Comparison of ENCODE assay signal across 29 cellular contexts in the genomic region with DNA sequence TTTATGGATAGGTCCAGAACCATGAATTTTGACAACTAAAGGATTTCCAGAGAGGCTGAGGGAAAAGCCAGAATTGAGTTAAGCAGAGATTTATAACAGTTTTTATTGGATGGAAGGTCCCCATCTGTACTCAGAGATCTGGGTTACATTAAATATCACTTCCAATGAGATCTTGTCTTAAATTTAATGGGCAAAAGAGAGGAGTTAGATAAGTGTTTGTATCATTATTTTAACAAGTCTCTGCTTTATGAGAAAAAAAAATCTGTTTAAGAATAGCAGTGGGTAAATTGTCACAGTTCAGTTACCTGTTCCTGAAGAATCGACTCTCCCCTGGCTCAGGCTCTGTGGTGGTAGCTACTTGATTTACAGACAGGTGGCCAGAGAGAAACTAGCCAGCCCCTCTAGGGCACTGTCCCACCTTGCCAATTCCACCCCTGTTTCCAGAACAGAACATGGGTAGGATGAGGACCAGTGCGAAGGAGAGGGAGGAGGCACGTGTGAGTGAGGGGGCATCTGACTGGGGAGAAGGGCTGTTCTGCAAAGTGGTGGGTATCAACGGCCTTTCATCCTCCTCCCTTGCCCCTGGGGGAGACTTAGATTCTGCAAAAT. TPM values are rescaled to one million over a fixed set of nuclear protein-coding genes. Genes with fewer than 3 reads are reported as not detected.
DNase-seq lines count a peak whose midpoint lies in the region; FAIRE-seq and TF ChIP-seq lines count a peak whose summit lies in the region.
"Had no signal": no experiment of that assay in that cellular context is flagged by ENCODE, and none has a peak within 500 bp of the region (broad histone marks: within the 10 kb centered on the region; RNA-seq: fewer than 3 reads in every experiment).

No MANE protein-coding gene starts in this region.

- TF ChIP-seq EP300 in H1 (IDR thresholded peaks at IDR 0.05; ENCODE audit: borderline replicate concordance in 1 of 2, low read depth in 2 of 2, low read length in 2 of 2): no peak

- TF ChIP-seq CTCF in HEK293 (tag by site-specific recombination; IDR thresholded peaks at IDR 0.05): no peak
- no peak for TF ChIP-seq CTCF in H1 (IDR thresholded peaks at IDR 0.05; ENCODE audit: control extremely low read depth in 1 of 3, insufficient read depth in 1 of 3, low read depth in 1 of 3, low read length in 3 of 3)
- no peak for TF ChIP-seq CTCF in spleen (IDR thresholded peaks at IDR 0.05 in 8 of 11, conservative IDR thresholded peaks at IDR 0.05 in 3 of 11)

- H2AFZ ChIP-seq in H1 (ENCODE audit: low read length): no peak overlapping the region

- H3K4me1 ChIP-seq in HEK293 (ENCODE audit: control insufficient read depth, insufficient read depth, low read length) (no peaks in the 10 kb centered on the region), H1 (replicated peaks in 1 of 4; ENCODE audit: control insufficient read depth in 3 of 4, insufficient read depth in 4 of 4, low read length in 3 of 4) (peaks cover 0 to 3% (median 0%) of the 10 kb centered on the region in 4 experiments; a peak in 2 of 7 replicates), spleen (no peaks in the 10 kb centered on the region)
- no peaks in the 10 kb centered on the region for H3K4me1 ChIP-seq in CD4-positive, alpha-beta memory T cell (ENCODE audit: insufficient read depth, low read length)
- H3K4me1 ChIP-seq: BE2C, BLaER1, Caco-2 had no signal

- no peaks in the 10 kb centered on the region for H3K36me3 ChIP-seq in HEK293 (ENCODE audit: control insufficient read depth in 2 of 2, insufficient read depth in 1 of 2, low read length in 2 of 2)
- no peaks in the 10 kb centered on the region for H3K36me3 ChIP-seq in H1 (ENCODE audit: control insufficient read depth in 2 of 4, insufficient read depth in 4 of 4, low read length in 3 of 4)
- H3K36me3 ChIP-seq in spleen: no peaks in the 10 kb centered on the region
- H3K36me3 ChIP-seq in CD4-positive, alpha-beta memory T cell (ENCODE audit: insufficient read depth, low read length): no peaks in the 10 kb centered on the region
- H3K36me3 ChIP-seq: BE2C, BLaER1 had no signal

- H3K79me1 ChIP-seq in H1 (ENCODE audit: low read depth, low read length): no peaks in the 10 kb centered on the region

- no peak overlapping the region for H3K4me2 ChIP-seq in H1 (ENCODE audit: insufficient read depth in 1 of 2, low read depth in 2 of 2, low read length in 2 of 2)
- H3K4me2 ChIP-seq: BLaER1 had no signal

- no peaks in the 10 kb centered on the region for H3K9me3 ChIP-seq in HEK293 (ENCODE audit: control insufficient read depth, insufficient read depth, low read depth, low read length)
- no peaks in the 10 kb centered on the region for H3K9me3 ChIP-seq in H1 (ENCODE audit: insufficient read depth in 2 of 2, low read depth in 1 of 2, low read length in 1 of 2)
- no peaks in the 10 kb centered on the region for H3K9me3 ChIP-seq in spleen
- H3K9me3 ChIP-seq in CD4-positive, alpha-beta memory T cell (ENCODE audit: control insufficient read depth in 1 of 2, low read length in 2 of 2): no peaks in the 10 kb centered on the region
- H3K9me3 ChIP-seq: BE2C, BLaER1, Caco-2 had no signal

- intact Hi-C loops in spleen (cut with DNase I; ENCODE audit: low total_unique reads): no loop called here
- intact Hi-C loops in CD4-positive, alpha-beta memory T cell (cut with micrococcal nuclease): no loop called here

- CTCF ChIA-PET in HEK293 (lab: Yijun Ruan, JAX): interaction anchor here (0.7 to 1.0 kb wide), 2 partner anchors 70 to 121 kb away, joined by 3 to 4 read pairs; no protein-coding TSS in a partner anchor
- CTCF ChIA-PET in H1 (lab: Charles Lee; ENCODE audit: partially characterized antibody): interaction anchor here (0.7 to 1.5 kb wide), 3 partner anchors 10 to 110 kb away, joined by 3 to 4 read pairs (median 3); no protein-coding TSS in a partner anchor
- CTCF ChIA-PET in CD4-positive, alpha-beta memory T cell (lab: Charles Lee; ENCODE audit: partially characterized antibody): no interaction called here

- no peak overlapping the region for H3K18ac ChIP-seq in H1 (ENCODE audit: extremely low read depth, low read length)

- H3K27ac Mint-ChIP-seq in CD4-positive, alpha-beta memory T cell: no peak overlapping the region
- H3K27ac Mint-ChIP-seq: CD4-positive, CD25-positive, alpha-beta regulatory T cell; CD8-positive, alpha-beta T cell had no signal

- POLR2A ChIA-PET in HEK293 (lab: Yijun Ruan, JAX) (no interaction called here), H1 (lab: Charles Lee; ENCODE audit: partially characterized antibody) (interaction anchor here (0.7 kb wide), 1 partner anchor 13 kb away, joined by 3 read pairs; no protein-coding TSS in a partner anchor)
- POLR2A ChIA-PET in CD4-positive, alpha-beta memory T cell (lab: Charles Lee; ENCODE audit: partially characterized antibody): no interaction called here

- TF ChIP-seq POLR2A in H1 (IDR thresholded peaks at IDR 0.05; ENCODE audit: control extremely low read depth in 1 of 2, low read depth in 2 of 2, low read length in 2 of 2) (no peak), spleen (IDR thresholded peaks at IDR 0.05) (no peak)

- H2AK5ac ChIP-seq in H1 (ENCODE audit: low read depth, low read length): no peak overlapping the region

- DNase-seq in H1 (ENCODE audit: low read depth in 1 of 2, low spot score in 2 of 2): no peak
- DNase-seq in spleen: peak; percentile 11
- no peak for DNase-seq in CD4-positive, alpha-beta memory T cell
- no peak for DNase-seq in mucosa of gallbladder (ENCODE audit: low spot score)
- DNase-seq: 8988T; ACHN; BE2C; C1 segment of cervical spinal cord; Caco-2; Calu3; CD4-positive, CD25-positive, alpha-beta regulatory T cell; CD8-positive, alpha-beta T cell; DMS153; DMS53; DMS79; DND-41; EL; GDM1 had no signal

- no peak overlapping the region for H3K27ac ChIP-seq in HEK293 (ENCODE audit: extremely low read depth, low read depth, low read length)
- no peak overlapping the region for H3K27ac ChIP-seq in H1 (ENCODE audit: low read depth, low read length)
- H3K27ac ChIP-seq in spleen: no peak overlapping the region
- H3K27ac ChIP-seq in CD4-positive, alpha-beta memory T cell (ENCODE audit: low read depth, low read length): no peak overlapping the region
- H3K27ac ChIP-seq: BLaER1 had no signal

- no peak overlapping the region for H3K56ac ChIP-seq in H1 (replicated peaks; ENCODE audit: insufficient read length, low read depth, low read length)

- no peak overlapping the region for H2BK15ac ChIP-seq in H1 (ENCODE audit: low read length)

- H2BK20ac ChIP-seq in H1 (ENCODE audit: low read length): no peak overlapping the region

- H3K27me3 ChIP-seq in H1 (replicated peaks in 1 of 4; ENCODE audit: control insufficient read depth in 3 of 4, extremely low read depth in 1 of 4, insufficient read depth in 3 of 4, low read length in 3 of 4) (no peaks in the 10 kb centered on the region; a peak in 2 of 7 replicates), spleen (replicated peaks in 1 of 7) (peaks cover 0 to 49% (median 0%) of the 10 kb centered on the region in 7 donors)
- no peaks in the 10 kb centered on the region for H3K27me3 ChIP-seq in CD4-positive, alpha-beta memory T cell (ENCODE audit: insufficient read depth, low read length)
- H3K27me3 ChIP-seq: BLaER1 had no signal

- no peak overlapping the region for H3K9ac ChIP-seq in H1 (replicated peaks in 1 of 4; ENCODE audit: extremely low read depth in 1 of 4, low read depth in 3 of 4, low read length in 3 of 4)
- H3K9ac ChIP-seq: BLaER1 had no signal

- H2BK12ac ChIP-seq in H1 (ENCODE audit: low read depth, low read length): no peak overlapping the region

- H2BK120ac ChIP-seq in H1 (replicated peaks; ENCODE audit: low read depth, low read length): no peak overlapping the region

- no peaks in the 10 kb centered on the region for H3K23me2 ChIP-seq in H1 (ENCODE audit: low read depth, low read length)

- no peaks in the 10 kb centered on the region for H3K4me1 Mint-ChIP-seq in CD4-positive, alpha-beta memory T cell
- H3K4me1 Mint-ChIP-seq: CD14-positive monocyte; CD4-positive, CD25-positive, alpha-beta regulatory T cell had no signal

- H3K9me3 Mint-ChIP-seq in CD4-positive, alpha-beta memory T cell: no peaks in the 10 kb centered on the region
- H3K9me3 Mint-ChIP-seq: CD4-positive, CD25-positive, alpha-beta regulatory T cell; CD8-positive, alpha-beta T cell had no signal

- WGBS in H1 (ENCODE audit: extremely low coverage in 1 of 2, insufficient coverage in 1 of 2, insufficient read length in 1 of 2, insufficient replicate concordance in 2 of 2, low coverage in 1 of 2, low lambda C conversion rate in 2 of 2, missing lambda C conversion rate in 1 of 2), 2 experiments: 86% methylated on average over 4 of the region's 4 CpGs; no CpG with 5 or more reads in 1 of the 2 experiments
- 61 to 75% (median 67%) methylated on average over 4 of the region's 4 CpGs for WGBS in spleen, 5 donors

- H3K4me3 ChIP-seq in HEK293 (ENCODE audit: low read depth, low read length) (no peak overlapping the region), H1 (ENCODE audit: extremely low read depth in 1 of 4, insufficient read depth in 2 of 4, low read depth in 3 of 4, low read length in 4 of 4) (no peak overlapping the region), spleen (no peak overlapping the region)
- H3K4me3 ChIP-seq in CD4-positive, alpha-beta memory T cell (ENCODE audit: low read length in 2 of 2): no peak overlapping the region
- H3K4me3 ChIP-seq: BLaER1, GM12878 had no signal

- H2BK5ac ChIP-seq in H1 (ENCODE audit: low read depth, low read length): no peak overlapping the region

- H4K20me1 ChIP-seq in H1 (replicated peaks in 1 of 2; ENCODE audit: control insufficient read depth in 1 of 2, insufficient read depth in 2 of 2, low read length in 2 of 2): no peaks in the 10 kb centered on the region
- H4K20me1 ChIP-seq: BLaER1 had no signal

- peaks cover 7 to 21% of the 10 kb centered on the region in 2 donors for H3K27me3 Mint-ChIP-seq in CD4-positive, alpha-beta memory T cell

- H3K36me3 Mint-ChIP-seq in CD4-positive, alpha-beta memory T cell: no peaks in the 10 kb centered on the region
- H3K36me3 Mint-ChIP-seq: CD14-positive monocyte; CD4-positive, CD25-positive, alpha-beta regulatory T cell; CD8-positive, alpha-beta T cell had no signal

- no peak overlapping the region for H4K5ac ChIP-seq in H1 (ENCODE audit: insufficient read length, low read depth, low read length)

- H3K4ac ChIP-seq in H1 (replicated peaks; ENCODE audit: insufficient read length, low read depth, low read length): no peak overlapping the region

- no peaks in the 10 kb centered on the region for H3K79me2 ChIP-seq in H1 (ENCODE audit: control insufficient read depth in 1 of 2, insufficient read depth in 2 of 2, low read length in 2 of 2)

- H3K14ac ChIP-seq in H1 (ENCODE audit: insufficient read length): no peak overlapping the region

- no peak overlapping the region for H3K4me3 Mint-ChIP-seq in CD4-positive, alpha-beta memory T cell
- H3K4me3 Mint-ChIP-seq: CD14-positive monocyte; CD4-positive, CD25-positive, alpha-beta regulatory T cell; CD8-positive, alpha-beta T cell had no signal

- no peak overlapping the region for H3K23ac ChIP-seq in H1 (ENCODE audit: insufficient read length)

- peak; percentile 32 for FAIRE-seq in H1 (lab: Jason Lieb, UNC)
- FAIRE-seq: A204.1, D721Med, GM12878, GM12892, GM18507 had no signal

- no peak overlapping the region for H4K8ac ChIP-seq in H1 (ENCODE audit: extremely low read depth, insufficient read depth, low read length)

- peak overlapping the region; percentile 17 for H4K91ac ChIP-seq in H1 (replicated peaks; ENCODE audit: insufficient read length, low read length)

- no peak for TF ChIP-seq RAD21 in H1 (IDR thresholded peaks at IDR 0.05 in 1 of 2, conservative IDR thresholded peaks at IDR 0.05 in 1 of 2; ENCODE audit: low read depth in 2 of 2, low read length in 2 of 2)

RNA-seq across cellular contexts. Expression of gene CRHR1, which starts 22.1 kb away (rescaled TPM):
- 0.55 and 0.56 TPM in 2 replicates for total RNA-seq in H1 (2021; fragmentation: NEBNext Ultra II Directional; extraction: Animal tissue kit (Norgen Biotek cat#: 25700))
- polyA plus RNA-seq in H1 (2011; rRNA removed): 1.2 and 1.7 TPM in 2 replicates
- 1.3 TPM for polyA plus RNA-seq in H1 (2011; cell fraction: cytosol; rRNA removed)
- 2.9 TPM for polyA plus RNA-seq in H1 (2011; cell fraction: nucleus; rRNA removed)
- polyA plus RNA-seq in H1 (2012, experiment 1 of 2): 0.37 to 1.0 TPM (median 0.62 TPM) in 4 replicates
- 0.56 TPM for polyA plus RNA-seq in H1 (2012, experiment 2 of 2)
- 0.53 TPM for polyA plus RNA-seq in H1 (2013, experiment 1 of 2)
- 0.42 TPM for polyA plus RNA-seq in H1 (2013, experiment 2 of 2)
- polyA minus RNA-seq in H1 (2011; rRNA and poly(A)+ RNA removed): 0.66 and 3.0 TPM in 2 replicates
- polyA minus RNA-seq in H1 (2011; cell fraction: cytosol; rRNA and poly(A)+ RNA removed): not detected
- polyA minus RNA-seq in H1 (2011; cell fraction: nucleus; rRNA and poly(A)+ RNA removed): 1.1 TPM
- not detected for total RNA-seq in spleen
- under 1 TPM in 1 of 3 donors, not detected in 2; 0.22 TPM for polyA plus RNA-seq in spleen
- not detected for total RNA-seq in CD4-positive, alpha-beta memory T cell
- not detected for polyA plus RNA-seq in CD4-positive, alpha-beta memory T cell
- total RNA-seq in mucosa of gallbladder: not detected
- total RNA-seq: A673; Caco-2; Calu3; CD4-positive, CD25-positive, alpha-beta regulatory T cell; CD8-positive, alpha-beta T cell; G401 had no signal
- polyA plus RNA-seq: AG04450; CD14-positive monocyte; CD4-positive, CD25-positive, alpha-beta regulatory T cell; GM12878 had no signal
